ENCODE assay signal across 30 cellular contexts in genomic region chr11:73248526-73249185, GRCh38. TPM values are rescaled to one million over a fixed set of nuclear protein-coding genes. Genes with fewer than 3 reads are reported as not detected.
DNase-seq lines count a peak whose midpoint lies in the region; ATAC-seq and TF ChIP-seq lines count a peak whose summit lies in the region.
"Had no signal": no experiment of that assay in that cellular context is flagged by ENCODE, and none has a peak within 500 bp of the region (broad histone marks: within the 10 kb centered on the region; RNA-seq: fewer than 3 reads in every experiment).

No MANE protein-coding gene starts in this region.

- H2AFZ ChIP-seq in DND-41 (ENCODE audit: low read depth, low read length) (peak overlapping the region; percentile 54; the same call in 1 of the 2 replicates), KMS-11 (ENCODE audit: low read depth) (peak overlapping the region; percentile 55)
- H2AFZ ChIP-seq: GM23248 had no signal

- H3K27ac ChIP-seq in DND-41 (ENCODE audit: low read length): no peak overlapping the region
- peak overlapping the region; percentile 95 for H3K27ac ChIP-seq in KMS-11
- H3K27ac ChIP-seq: BLaER1 treated with 17β-estradiol and CSF1 and Interleukin-3, amounts not matched to agents 10 nM and 100 nM; breast epithelium; GM23248; prostate gland; upper lobe of right lung had no signal

- no peak overlapping the region for H3K4me2 ChIP-seq in DND-41 (ENCODE audit: insufficient read depth, low read length)
- peak overlapping the region; percentile 84 for H3K4me2 ChIP-seq in KMS-11
- H3K4me2 ChIP-seq: BLaER1 treated with 17β-estradiol and CSF1 and Interleukin-3, amounts not matched to agents 10 nM and 100 nM had no signal

- H3K27me3 ChIP-seq in DND-41 (ENCODE audit: insufficient read depth, low read length, poor library complexity): no peaks in the 10 kb centered on the region
- no peaks in the 10 kb centered on the region for H3K27me3 ChIP-seq in KMS-11 (ENCODE audit: insufficient read depth, low read depth)
- H3K27me3 ChIP-seq: BLaER1 treated with 17β-estradiol and CSF1 and Interleukin-3, amounts not matched to agents 10 nM and 100 nM; breast epithelium; upper lobe of right lung had no signal

- H3K4me3 ChIP-seq in DND-41 (ENCODE audit: low read depth in 1 of 2, low read length in 2 of 2) (no peak overlapping the region), KMS-11 (IDR thresholded peaks at IDR 0.05; ENCODE audit: insufficient read depth, low read depth, low read length) (no peak overlapping the region), fibroblast of the aortic adventitia (ENCODE audit: low read depth, low read length) (no peak overlapping the region)
- H3K4me3 ChIP-seq: BLaER1 treated with 17β-estradiol and CSF1 and Interleukin-3, amounts not matched to agents 10 nM and 100 nM; breast epithelium; GM23248; prostate gland; upper lobe of right lung had no signal

- no peaks in the 10 kb centered on the region for H3K9me3 ChIP-seq in DND-41 (ENCODE audit: insufficient read depth, low read length, severe bottlenecking)
- H3K9me3 ChIP-seq: BLaER1 treated with 17β-estradiol and CSF1 and Interleukin-3, amounts not matched to agents 10 nM and 100 nM; breast epithelium; prostate gland; upper lobe of right lung had no signal

- H4K20me1 ChIP-seq in DND-41 (ENCODE audit: insufficient read depth, low read length) (no peaks in the 10 kb centered on the region), KMS-11 (ENCODE audit: insufficient read depth) (no peaks in the 10 kb centered on the region)
- H4K20me1 ChIP-seq: BLaER1 treated with 17β-estradiol and CSF1 and Interleukin-3, amounts not matched to agents 10 nM and 100 nM had no signal

- DNase-seq in DND-41 (no peak), fibroblast of the aortic adventitia (ENCODE audit: low read depth) (peak; percentile 15), pons (ENCODE audit: low spot score) (peak; percentile 11), DMS153 (lab: John Stamatoyannopoulos, UW) (no peak), RKO (ENCODE audit: low spot score) (no peak), middle frontal gyrus (ENCODE audit: extremely low spot score, low spot score) (no peak)
- DNase-seq: activated CD4-positive, alpha-beta memory T cell treated with anti-CD3 and anti-CD28 coated beads for 36 hours; activated CD4-positive, alpha-beta T cell treated with anti-CD3 and anti-CD28 coated beads for 1 hour; activated CD8-positive, alpha-beta memory T cell treated with anti-CD3 and anti-CD28 coated beads, Interleukin-2, amount 50 U/mL, for 4 hours; activated naive CD4-positive, alpha-beta T cell treated with anti-CD3 and anti-CD28 coated beads for 36 hours; effector CD4-positive, alpha-beta T cell; erythroblast; GM23248; head of caudate nucleus; KG1; left ventricle myocardium superior; midbrain; NCI-H2029 treated with DMSO at 0.1 percent for 48 hours; NCI-H526; NK-92 treated with Interleukin-12 subunit alpha and Interleukin-12 subunit beta, amount 100 ng/mL, for 24 hours; stimulated activated CD4-positive, alpha-beta T cell treated with anti-CD3 and anti-CD28 coated beads, Interleukin-4, amount 100 ng/mL, for 24 hours had no signal

- H3K36me3 ChIP-seq in DND-41 (ENCODE audit: insufficient read depth, low read length) (no peaks in the 10 kb centered on the region), KMS-11 (ENCODE audit: insufficient read depth) (no peaks in the 10 kb centered on the region; the same call in 1 of the 2 replicates)
- H3K36me3 ChIP-seq: BLaER1 treated with 17β-estradiol and CSF1 and Interleukin-3, amounts not matched to agents 10 nM and 100 nM; breast epithelium; prostate gland; upper lobe of right lung had no signal

- no peak for ATAC-seq in DND-41 (ENCODE audit: insufficient read depth, low read depth)
- no peak for ATAC-seq in HG03469 (IDR thresholded peaks at IDR 0.05; ENCODE audit: unreplicated experiment)
- ATAC-seq: left ventricle myocardium superior, Right ventricle myocardium inferior, upper lobe of right lung had no signal

- TF ChIP-seq CTCF in DND-41 (IDR thresholded peaks at IDR 0.05; ENCODE audit: borderline replicate concordance, extremely low read depth, low read length, poor library complexity, severe bottlenecking) (no peak), KMS-11 (conservative IDR thresholded peaks at IDR 0.05; ENCODE audit: low read depth, low read length) (no peak), fibroblast of the aortic adventitia (IDR thresholded peaks at IDR 0.05; ENCODE audit: insufficient read depth, low read length) (no peak)

- H3K9ac ChIP-seq in DND-41 (ENCODE audit: low read depth, low read length) (no peak overlapping the region), KMS-11 (peak overlapping the region; percentile 67)
- H3K9ac ChIP-seq: BLaER1 treated with 17β-estradiol and CSF1 and Interleukin-3, amounts not matched to agents 10 nM and 100 nM; GM23248 had no signal

- H3K4me1 ChIP-seq in DND-41 (ENCODE audit: insufficient read depth, low read length) (no peaks in the 10 kb centered on the region), KMS-11 (ENCODE audit: low read depth, poor library complexity, severe bottlenecking) (peaks cover 53% of the 10 kb centered on the region)
- H3K4me1 ChIP-seq: breast epithelium, prostate gland, upper lobe of right lung had no signal

- H3K79me2 ChIP-seq in DND-41 (ENCODE audit: insufficient read depth, low read length) (no peaks in the 10 kb centered on the region), KMS-11 (ENCODE audit: insufficient read depth, low read depth) (no peaks in the 10 kb centered on the region)

RNA-seq across cellular contexts. Expression of gene P2RY6, which starts 23.5 kb away (rescaled TPM):
- 1.2 TPM in 1 of 2 replicates, not detected in the other for total RNA-seq in fibroblast of the aortic adventitia (ENCODE audit: low replicate concordance)
- total RNA-seq: activated CD4-positive, alpha-beta memory T cell treated with anti-CD3 and anti-CD28 coated beads for 36 hours; activated naive CD4-positive, alpha-beta T cell treated with anti-CD3 and anti-CD28 coated beads for 36 hours; fibroblast of villous mesenchyme; T-helper 2 cell treated with Interferon-gamma antibody and Interleukin-4, amounts not matched to agents 100 ng/mL and 5 ng/mL, for 36 hours had no signal

RNA-seq across cellular contexts. Expression of gene P2RY2, which starts 30.6 kb away (rescaled TPM):
- total RNA-seq in fibroblast of the aortic adventitia (ENCODE audit: low replicate concordance): 0.18 TPM in 1 of 2 replicates, not detected in the other
- total RNA-seq: activated CD4-positive, alpha-beta memory T cell treated with anti-CD3 and anti-CD28 coated beads for 36 hours; activated naive CD4-positive, alpha-beta T cell treated with anti-CD3 and anti-CD28 coated beads for 36 hours; GM23248 had no signal

RNA-seq across cellular contexts. Expression of gene ARHGEF17, which starts 59.4 kb away (rescaled TPM):
- total RNA-seq in fibroblast of the aortic adventitia (ENCODE audit: low replicate concordance): 30.3 and 70.3 TPM in 2 replicates

Comparison
In these comparisons a context has a peak if more than half of its experiments do, and no peak if none do; other contexts are left out.
1. DNase-seq: peak in fibroblast of the aortic adventitia (single experiment) and pons (single experiment); none in DND-41 (single experiment), DMS153 (single experiment), RKO (single experiment) and middle frontal gyrus (single experiment).